1 cellular context compared by ENCODE assay signal in genomic region chr22:49961601-49962011, GRCh38.
TF ChIP-seq lines count a peak whose summit lies in the region.

No MANE protein-coding gene starts in this region.

TF ChIP-seq in HepG2, 621 proteins besides CTCF, POLR2A, EP300 and RAD21 (continued from another document and continues in another):
- TF ChIP-seq HIC2 (CRISPR knock-in tag; IDR thresholded peaks at IDR 0.05; ENCODE audit: low read depth) = no peak
- TF ChIP-seq, protein P1, sequence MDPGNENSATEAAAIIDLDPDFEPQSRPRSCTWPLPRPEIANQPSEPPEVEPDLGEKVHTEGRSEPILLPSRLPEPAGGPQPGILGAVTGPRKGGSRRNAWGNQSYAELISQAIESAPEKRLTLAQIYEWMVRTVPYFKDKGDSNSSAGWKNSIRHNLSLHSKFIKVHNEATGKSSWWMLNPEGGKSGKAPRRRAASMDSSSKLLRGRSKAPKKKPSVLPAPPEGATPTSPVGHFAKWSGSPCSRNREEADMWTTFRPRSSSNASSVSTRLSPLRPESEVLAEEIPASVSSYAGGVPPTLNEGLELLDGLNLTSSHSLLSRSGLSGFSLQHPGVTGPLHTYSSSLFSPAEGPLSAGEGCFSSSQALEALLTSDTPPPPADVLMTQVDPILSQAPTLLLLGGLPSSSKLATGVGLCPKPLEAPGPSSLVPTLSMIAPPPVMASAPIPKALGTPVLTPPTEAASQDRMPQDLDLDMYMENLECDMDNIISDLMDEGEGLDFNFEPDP (CRISPR knock-in tag; conservative IDR thresholded peaks at IDR 0.05) = no peak
- TF ChIP-seq ASH2L (IDR thresholded peaks at IDR 0.05; ENCODE audit: insufficient read length, low read depth, low read length) = no peak
- peak; percentile 58 for TF ChIP-seq HDAC1 (CRISPR knock-in tag; IDR thresholded peaks at IDR 0.05)
- TF ChIP-seq HOXA7 (CRISPR knock-in tag; IDR thresholded peaks at IDR 0.05) = no peak
- TF ChIP-seq, protein P2, sequence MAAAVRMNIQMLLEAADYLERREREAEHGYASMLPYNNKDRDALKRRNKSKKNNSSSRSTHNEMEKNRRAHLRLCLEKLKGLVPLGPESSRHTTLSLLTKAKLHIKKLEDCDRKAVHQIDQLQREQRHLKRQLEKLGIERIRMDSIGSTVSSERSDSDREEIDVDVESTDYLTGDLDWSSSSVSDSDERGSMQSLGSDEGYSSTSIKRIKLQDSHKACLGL (CRISPR knock-in tag; IDR thresholded peaks at IDR 0.05) = peak; percentile 81; the same call in 1 of the 2 replicates
- TF ChIP-seq ISX (CRISPR knock-in tag; conservative IDR thresholded peaks at IDR 0.05) = no peak
- TF ChIP-seq SALL1 (CRISPR knock-in tag; IDR thresholded peaks at IDR 0.05) = peak; percentile 51; the same call in 1 of the 2 replicates
- TF ChIP-seq ZNF160 (CRISPR knock-in tag; IDR thresholded peaks at IDR 0.05) = 0 out of 2 replicates have a peak, but pooled peaks have one; percentile 59
- TF ChIP-seq HOXA5 (CRISPR knock-in tag; IDR thresholded peaks at IDR 0.05) = no peak
- TF ChIP-seq E2F5 (CRISPR knock-in tag; conservative IDR thresholded peaks at IDR 0.05) = no peak
- peak; percentile 18; the same call in 1 of the 2 replicates for TF ChIP-seq DMAP1 (CRISPR knock-in tag; IDR thresholded peaks at IDR 0.05)
- peak; percentile 62 for TF ChIP-seq PHF8 (CRISPR knock-in tag; IDR thresholded peaks at IDR 0.05)
- TF ChIP-seq SP140L (CRISPR knock-in tag; IDR thresholded peaks at IDR 0.05; ENCODE audit: borderline replicate concordance) = no peak
- TF ChIP-seq NFAT5 (CRISPR knock-in tag; IDR thresholded peaks at IDR 0.05) = no peak
- TF ChIP-seq, protein P3, sequence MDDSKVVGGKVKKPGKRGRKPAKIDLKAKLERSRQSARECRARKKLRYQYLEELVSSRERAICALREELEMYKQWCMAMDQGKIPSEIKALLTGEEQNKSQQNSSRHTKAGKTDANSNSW (CRISPR knock-in tag; IDR thresholded peaks at IDR 0.05; ENCODE audit: borderline replicate concordance) = no peak
- TF ChIP-seq MLLT10 (CRISPR knock-in tag; IDR thresholded peaks at IDR 0.05) = no peak
- TF ChIP-seq ZNF790 (CRISPR knock-in tag; IDR thresholded peaks at IDR 0.05; ENCODE audit: borderline replicate concordance) = 0 out of 2 replicates have a peak, but pooled peaks have one; percentile 33
- TF ChIP-seq CAMTA2 (CRISPR knock-in tag; IDR thresholded peaks at IDR 0.05; ENCODE audit: borderline replicate concordance) = no peak
- no peak for TF ChIP-seq TAF15 (IDR thresholded peaks at IDR 0.05; ENCODE audit: low read depth, low read length, poor library complexity, severe bottlenecking)
- TF ChIP-seq ZNF740 (CRISPR knock-in tag; IDR thresholded peaks at IDR 0.05) = 0 out of 2 replicates have a peak, but pooled peaks have one; percentile 4
- no peak for TF ChIP-seq NR2F6 (IDR thresholded peaks at IDR 0.05)
- TF ChIP-seq NR2F6 (CRISPR knock-in tag; IDR thresholded peaks at IDR 0.05) = no peak
- TF ChIP-seq, protein P4, sequence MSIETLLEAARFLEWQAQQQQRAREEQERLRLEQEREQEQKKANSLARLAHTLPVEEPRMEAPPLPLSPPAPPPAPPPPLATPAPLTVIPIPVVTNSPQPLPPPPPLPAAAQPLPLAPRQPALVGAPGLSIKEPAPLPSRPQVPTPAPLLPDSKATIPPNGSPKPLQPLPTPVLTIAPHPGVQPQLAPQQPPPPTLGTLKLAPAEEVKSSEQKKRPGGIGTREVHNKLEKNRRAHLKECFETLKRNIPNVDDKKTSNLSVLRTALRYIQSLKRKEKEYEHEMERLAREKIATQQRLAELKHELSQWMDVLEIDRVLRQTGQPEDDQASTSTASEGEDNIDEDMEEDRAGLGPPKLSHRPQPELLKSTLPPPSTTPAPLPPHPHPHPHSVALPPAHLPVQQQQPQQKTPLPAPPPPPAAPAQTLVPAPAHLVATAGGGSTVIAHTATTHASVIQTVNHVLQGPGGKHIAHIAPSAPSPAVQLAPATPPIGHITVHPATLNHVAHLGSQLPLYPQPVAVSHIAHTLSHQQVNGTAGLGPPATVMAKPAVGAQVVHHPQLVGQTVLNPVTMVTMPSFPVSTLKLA (IDR thresholded peaks at IDR 0.05) = no peak
- peak; percentile 65; the same call in 1 of the 2 replicates for TF ChIP-seq ZNF776 (CRISPR knock-in tag; IDR thresholded peaks at IDR 0.05)
- TF ChIP-seq, protein P5, sequence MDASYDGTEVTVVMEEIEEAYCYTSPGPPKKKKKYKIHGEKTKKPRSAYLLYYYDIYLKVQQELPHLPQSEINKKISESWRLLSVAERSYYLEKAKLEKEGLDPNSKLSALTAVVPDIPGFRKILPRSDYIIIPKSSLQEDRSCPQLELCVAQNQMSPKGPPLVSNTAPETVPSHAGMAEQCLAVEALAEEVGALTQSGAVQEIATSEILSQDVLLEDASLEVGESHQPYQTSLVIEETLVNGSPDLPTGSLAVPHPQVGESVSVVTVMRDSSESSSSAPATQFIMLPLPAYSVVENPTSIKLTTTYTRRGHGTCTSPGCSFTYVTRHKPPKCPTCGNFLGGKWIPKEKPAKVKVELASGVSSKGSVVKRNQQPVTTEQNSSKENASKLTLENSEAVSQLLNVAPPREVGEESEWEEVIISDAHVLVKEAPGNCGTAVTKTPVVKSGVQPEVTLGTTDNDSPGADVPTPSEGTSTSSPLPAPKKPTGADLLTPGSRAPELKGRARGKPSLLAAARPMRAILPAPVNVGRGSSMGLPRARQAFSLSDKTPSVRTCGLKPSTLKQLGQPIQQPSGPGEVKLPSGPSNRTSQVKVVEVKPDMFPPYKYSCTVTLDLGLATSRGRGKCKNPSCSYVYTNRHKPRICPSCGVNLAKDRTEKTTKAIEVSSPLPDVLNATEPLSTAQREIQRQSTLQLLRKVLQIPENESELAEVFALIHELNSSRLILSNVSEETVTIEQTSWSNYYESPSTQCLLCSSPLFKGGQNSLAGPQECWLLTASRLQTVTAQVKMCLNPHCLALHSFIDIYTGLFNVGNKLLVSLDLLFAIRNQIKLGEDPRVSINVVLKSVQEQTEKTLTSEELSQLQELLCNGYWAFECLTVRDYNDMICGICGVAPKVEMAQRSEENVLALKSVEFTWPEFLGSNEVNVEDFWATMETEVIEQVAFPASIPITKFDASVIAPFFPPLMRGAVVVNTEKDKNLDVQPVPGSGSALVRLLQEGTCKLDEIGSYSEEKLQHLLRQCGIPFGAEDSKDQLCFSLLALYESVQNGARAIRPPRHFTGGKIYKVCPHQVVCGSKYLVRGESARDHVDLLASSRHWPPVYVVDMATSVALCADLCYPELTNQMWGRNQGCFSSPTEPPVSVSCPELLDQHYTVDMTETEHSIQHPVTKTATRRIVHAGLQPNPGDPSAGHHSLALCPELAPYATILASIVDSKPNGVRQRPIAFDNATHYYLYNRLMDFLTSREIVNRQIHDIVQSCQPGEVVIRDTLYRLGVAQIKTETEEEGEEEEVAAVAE (CRISPR knock-in tag; IDR thresholded peaks at IDR 0.05; ENCODE audit: borderline replicate concordance) = no peak
- TF ChIP-seq ZKSCAN1 (IDR thresholded peaks at IDR 0.05; ENCODE audit: low read length) = no peak
- peak; percentile 84 for TF ChIP-seq RBFOX2 (IDR thresholded peaks at IDR 0.05; ENCODE audit: low read depth, low read length)
- no peak for TF ChIP-seq ZFP36 (IDR thresholded peaks at IDR 0.05; ENCODE audit: borderline replicate concordance, low read depth, low read length, partially characterized antibody)
- no peak for TF ChIP-seq ZNF335 (CRISPR knock-in tag; IDR thresholded peaks at IDR 0.05)
- 0 out of 2 replicates have a peak, but pooled peaks have one; percentile 31 for TF ChIP-seq ZNF703 (CRISPR knock-in tag; IDR thresholded peaks at IDR 0.05; ENCODE audit: borderline replicate concordance)
- TF ChIP-seq HOMEZ (CRISPR knock-in tag; IDR thresholded peaks at IDR 0.05; ENCODE audit: low read depth) = no peak
- TF ChIP-seq HNRNPL (IDR thresholded peaks at IDR 0.05; ENCODE audit: low read depth, low read length) = 0 out of 2 replicates have a peak, but pooled peaks have one; percentile 18
- no peak for TF ChIP-seq ZNF660 (CRISPR knock-in tag; IDR thresholded peaks at IDR 0.05; ENCODE audit: borderline replicate concordance, low read depth)
- 0 out of 2 replicates have a peak, but pooled peaks have one; percentile 65 for TF ChIP-seq REL (CRISPR knock-in tag; conservative IDR thresholded peaks at IDR 0.05)
- TF ChIP-seq, protein P6, sequence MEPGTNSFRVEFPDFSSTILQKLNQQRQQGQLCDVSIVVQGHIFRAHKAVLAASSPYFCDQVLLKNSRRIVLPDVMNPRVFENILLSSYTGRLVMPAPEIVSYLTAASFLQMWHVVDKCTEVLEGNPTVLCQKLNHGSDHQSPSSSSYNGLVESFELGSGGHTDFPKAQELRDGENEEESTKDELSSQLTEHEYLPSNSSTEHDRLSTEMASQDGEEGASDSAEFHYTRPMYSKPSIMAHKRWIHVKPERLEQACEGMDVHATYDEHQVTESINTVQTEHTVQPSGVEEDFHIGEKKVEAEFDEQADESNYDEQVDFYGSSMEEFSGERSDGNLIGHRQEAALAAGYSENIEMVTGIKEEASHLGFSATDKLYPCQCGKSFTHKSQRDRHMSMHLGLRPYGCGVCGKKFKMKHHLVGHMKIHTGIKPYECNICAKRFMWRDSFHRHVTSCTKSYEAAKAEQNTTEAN (CRISPR knock-in tag; conservative IDR thresholded peaks at IDR 0.05) = 0 out of 2 replicates have a peak, but pooled peaks have one; percentile 21
- TF ChIP-seq THRA (CRISPR knock-in tag; IDR thresholded peaks at IDR 0.05; ENCODE audit: borderline replicate concordance) = no peak
- peak; percentile 64; the same call in 1 of the 2 replicates for TF ChIP-seq ZC3H13 (CRISPR knock-in tag; IDR thresholded peaks at IDR 0.05)
